Comparison of ENCODE assay signal across 22 cellular contexts in the genomic region with DNA sequence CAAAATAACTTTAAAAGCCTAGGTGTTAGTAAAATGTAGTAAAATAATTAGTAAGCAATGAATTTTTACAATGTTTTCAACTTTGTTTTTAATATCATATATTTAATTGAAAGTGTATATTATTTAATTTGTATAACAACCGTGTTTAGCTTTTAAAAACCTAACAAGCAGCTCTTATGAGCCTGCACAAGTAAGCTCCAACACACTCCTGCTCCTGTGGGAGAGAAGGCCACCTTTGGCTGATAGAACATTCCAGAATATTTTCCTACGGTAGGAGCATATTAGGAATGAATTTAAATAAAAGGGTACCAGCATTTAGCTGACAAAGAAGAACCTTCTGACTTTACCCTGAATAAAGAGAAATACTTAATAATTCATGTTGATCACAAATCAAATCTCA. TPM values are rescaled to one million over a fixed set of nuclear protein-coding genes. Genes with fewer than 3 reads are reported as not detected.
A peak's percentile ranks its signal among the peaks of the same experiment; 100 is the strongest.
DNase-seq lines count a peak whose midpoint lies in the region; ATAC-seq and TF ChIP-seq lines count a peak whose summit lies in the region.
"Had no signal": no experiment of that assay in that cellular context is flagged by ENCODE, and none has a peak within 500 bp of the region (broad histone marks: within the 10 kb centered on the region; RNA-seq: fewer than 3 reads in every experiment).

No MANE protein-coding gene starts in this region.

- no peaks in the 10 kb centered on the region for H3K27me3 Mint-ChIP-seq in Calu3 (ENCODE audit: unreplicated experiment)
- H3K27me3 Mint-ChIP-seq: CD4-positive, alpha-beta T cell had no signal

- no peak overlapping the region for H3K4me3 Mint-ChIP-seq in Calu3 (ENCODE audit: low read depth, unreplicated experiment)
- H3K4me3 Mint-ChIP-seq: CD14-positive monocyte; CD4-positive, alpha-beta T cell; CD8-positive, alpha-beta memory T cell had no signal

- no peaks in the 10 kb centered on the region for H3K27me3 ChIP-seq in Panc1 (ENCODE audit: control insufficient read depth, insufficient read depth, low read length)
- H3K27me3 ChIP-seq: BE2C; BLaER1 treated with 17β-estradiol and CSF1 and Interleukin-3, amounts not matched to agents 10 nM and 100 nM had no signal

- H3K4me1 Mint-ChIP-seq in Calu3 (ENCODE audit: low read depth, unreplicated experiment) = peaks cover 52% of the 10 kb centered on the region

- no peaks in the 10 kb centered on the region for H3K36me3 ChIP-seq in Panc1 (ENCODE audit: control insufficient read depth, insufficient read depth, low read length)
- H3K36me3 ChIP-seq: BE2C; BLaER1 treated with 17β-estradiol and CSF1 and Interleukin-3, amounts not matched to agents 10 nM and 100 nM had no signal

- POLR2A ChIA-PET in Panc1 (lab: Charles Lee) = no interaction called here

- intact Hi-C loops in Calu3 (cut with micrococcal nuclease; ENCODE audit: unreplicated experiment) = no loop called here
- intact Hi-C loops in Panc1 (cut with micrococcal nuclease; ENCODE audit: unreplicated experiment) = no loop called here

- CTCF ChIA-PET in Calu3 (lab: Charles Lee) (interaction anchor here (1.3 kb wide), 1 partner anchor 13 kb away, joined by 3 read pairs; no protein-coding TSS in a partner anchor), Panc1 (lab: Charles Lee) (no interaction called here)

- H3K27ac ChIP-seq in Panc1 (ENCODE audit: low read length) = peak overlapping the region; percentile 36; the same call in 1 of the 2 replicates
- H3K27ac ChIP-seq: 22Rv1; BLaER1 treated with 17β-estradiol and CSF1 and Interleukin-3, amounts not matched to agents 10 nM and 100 nM had no signal

- no peak overlapping the region for H3K4me3 ChIP-seq in Panc1 (ENCODE audit: low read depth in 2 of 2, low read length in 2 of 2)
- H3K4me3 ChIP-seq: BLaER1 treated with 17β-estradiol and CSF1 and Interleukin-3, amounts not matched to agents 10 nM and 100 nM had no signal

- in situ Hi-C loops in Panc1 (cut with HindIII; ENCODE audit: low pct_unique_long_range_greater_than_20kb, low sequenced_read_pairs) (no loop called here), ACHN (cut with HindIII; ENCODE audit: low pct_ligation_motif_present, low pct_unique_long_range_greater_than_20kb, low sequenced_read_pairs) (no loop called here)

- H3K27ac Mint-ChIP-seq in Calu3 (ENCODE audit: unreplicated experiment) = peak overlapping the region; percentile 31
- H3K27ac Mint-ChIP-seq: CD4-positive, alpha-beta T cell; CD8-positive, alpha-beta memory T cell had no signal

- ATAC-seq in Panc1 (no peak), left lobe of liver (peak; percentile 63)

- TF ChIP-seq CTCF in Calu3 (IDR thresholded peaks at IDR 0.05; ENCODE audit: unreplicated experiment) (no peak), Panc1 (IDR thresholded peaks at IDR 0.05) (no peak)

- DNase-seq in NCI-H526 (lab: John Stamatoyannopoulos, UW) (peak; percentile 16 to 34), NCI-H526 treated with DMSO at 0.1 percent for 48 hours (lab: John Stamatoyannopoulos, UW) (no peak), Calu3 (no peak), Panc1 (ENCODE audit: low read depth, low spot score) (no peak), left lobe of liver (ENCODE audit: low spot score) (no peak), ACHN (no peak), NCI-H2029 treated with DMSO at 0.1 percent for 48 hours (lab: John Stamatoyannopoulos, UW) (no peak)
- no peak for DNase-seq in activated CD8-positive, alpha-beta memory T cell treated with anti-CD3 and anti-CD28 coated beads, Interleukin-2, amount 50 U/mL, for 4 hours
- DNase-seq: AML-193; BE2C; CD4-positive, alpha-beta T cell; CD8-positive, alpha-beta memory T cell; DMS53; DMS79 treated with DMSO at 0.1 percent for 48 hours; H7; HCEC 1CT had no signal

- H3K9me3 ChIP-seq in Panc1 (ENCODE audit: control insufficient read depth, insufficient read depth, low read depth, low read length) = no peaks in the 10 kb centered on the region
- H3K9me3 ChIP-seq: BE2C; BLaER1 treated with 17β-estradiol and CSF1 and Interleukin-3, amounts not matched to agents 10 nM and 100 nM had no signal

- peaks cover 5% of the 10 kb centered on the region for H3K9me3 Mint-ChIP-seq in Calu3 (ENCODE audit: low read depth, unreplicated experiment)
- H3K9me3 Mint-ChIP-seq: CD4-positive, alpha-beta T cell; CD8-positive, alpha-beta memory T cell had no signal

- H3K4me1 ChIP-seq in Panc1 (ENCODE audit: control insufficient read depth, insufficient read depth, low read length) = peaks cover 8% of the 10 kb centered on the region; the same call in 1 of the 2 replicates
- H3K4me1 ChIP-seq: BE2C had no signal

- BruUV-seq in Calu3 (replicated peaks; lab: Mats Ljungman, UMichigan) = no TSS peak
- no TSS peak for BruUV-seq in Panc1 (replicated peaks; lab: Mats Ljungman, UMichigan)

- peaks cover 4% of the 10 kb centered on the region for H3K36me3 Mint-ChIP-seq in Calu3 (ENCODE audit: insufficient read depth, unreplicated experiment)
- H3K36me3 Mint-ChIP-seq: CD14-positive monocyte had no signal

RNA-seq across cellular contexts. Expression of a gene that starts 40.3 kb away (rescaled TPM):
- total RNA-seq in Calu3 (2022) = 919 and 981 TPM in 2 replicates
- 1,063 TPM for total RNA-seq in Panc1 (2021; ENCODE audit: unreplicated experiment)
- polyA plus RNA-seq in Panc1 (2012; ENCODE audit: insufficient read length) = 1,714 TPM
- 9.6 TPM for total RNA-seq in left lobe of liver
- total RNA-seq: CD4-positive, alpha-beta T cell had no signal
- polyA plus RNA-seq: CD14-positive monocyte; CD8-positive, alpha-beta memory T cell had no signal

RNA-seq across cellular contexts. Expression of a gene that starts 56.8 kb away (rescaled TPM):
- 257 and 881 TPM in 2 replicates for total RNA-seq in Calu3 (2022)
- total RNA-seq in Panc1 (2021; ENCODE audit: unreplicated experiment) = 0.46 TPM
- polyA plus RNA-seq in Panc1 (2012; ENCODE audit: insufficient read length) = not detected
- total RNA-seq in left lobe of liver = 220 TPM
- total RNA-seq: CD4-positive, alpha-beta T cell; CD8-positive, alpha-beta memory T cell; Daoy; G401; H1; H7 had no signal
- polyA plus RNA-seq: CD8-positive, alpha-beta memory T cell; H1 had no signal

Comparison
In these comparisons a context has a peak if more than half of its experiments do, and no peak if none do; other contexts are left out.
1. DNase-seq: peak in NCI-H526 (2 of 2); none in NCI-H526 treated with DMSO at 0.1 percent for 48 hours (single experiment), Calu3 (single experiment), Panc1 (single experiment), left lobe of liver (single experiment), ACHN (single experiment), activated CD8-positive, alpha-beta memory T cell treated with anti-CD3 and anti-CD28 coated beads, Interleukin-2, amount 50 U/mL, for 4 hours (single experiment) and NCI-H2029 treated with DMSO at 0.1 percent for 48 hours (single experiment).
2. RNA of a gene that starts 40.3 kb away (total RNA-seq): 1,063 TPM in Panc1 (single experiment) and 919 to 981 TPM in Calu3; 9.6 TPM in left lobe of liver (single experiment); every median in the first group is over 10 times any median in the second.
3. RNA of a gene that starts 56.8 kb away (total RNA-seq): 257 to 881 TPM in Calu3 and 220 TPM in left lobe of liver (single experiment); 0.46 TPM in Panc1 (single experiment); every median in the first group is over 100 times any median in the second.